25 cellular contexts compared by ENCODE assay signal in genomic region chr1:214327519-214327918, GRCh38. TPM values are rescaled to one million over a fixed set of nuclear protein-coding genes. Genes with fewer than 3 reads are reported as not detected.
DNase-seq lines count a peak whose midpoint lies in the region; ATAC-seq and TF ChIP-seq lines count a peak whose summit lies in the region.
"Had no signal": no experiment of that assay in that cellular context is flagged by ENCODE, and none has a peak within 500 bp of the region (broad histone marks: within the 10 kb centered on the region; RNA-seq: fewer than 3 reads in every experiment).

No MANE protein-coding gene starts in this region.

- no peak overlapping the region for H4K12ac ChIP-seq in trophoblast cell (ENCODE audit: low read depth, low read length)

- no peak overlapping the region for H2AK5ac ChIP-seq in trophoblast cell (ENCODE audit: low read length)

- intact Hi-C loops in Right ventricle myocardium superior (cut with DNase I) (no loop called here), left cardiac atrium (cut with DNase I) (loop anchor here in 1 of 2 donors (5.0 kb wide), 2 partner anchors 65 to 115 kb away; no protein-coding TSS in a partner anchor), OCI-LY7 (cut with micrococcal nuclease; ENCODE audit: unreplicated experiment) (loop anchor here (5.0 kb wide), 1 partner anchor 45 kb away; the partner anchor contains the start of gene SMYD2), gastrocnemius medialis (cut with DNase I; ENCODE audit: low total_unique reads) (no loop called here)

- no peak overlapping the region for H2BK5ac ChIP-seq in trophoblast cell (ENCODE audit: low read depth, low read length, poor library complexity)

- H3K18ac ChIP-seq in trophoblast cell (ENCODE audit: low read length): no peak overlapping the region

- no peak overlapping the region for H3K23ac ChIP-seq in trophoblast cell (ENCODE audit: low read length)

- H3K9me3 ChIP-seq in OCI-LY7 (ENCODE audit: low read length): no peaks in the 10 kb centered on the region
- H3K9me3 ChIP-seq in trophoblast cell (ENCODE audit: insufficient read depth, low read depth, low read length): no peaks in the 10 kb centered on the region
- H3K9me3 ChIP-seq in gastrocnemius medialis: no peaks in the 10 kb centered on the region
- H3K9me3 ChIP-seq: prostate gland, stomach, upper lobe of left lung had no signal

- no peaks in the 10 kb centered on the region for H3K9me3 Mint-ChIP-seq in effector memory CD8-positive, alpha-beta T cell
- H3K9me3 Mint-ChIP-seq: nephron progenitor cell had no signal

- POLR2A ChIA-PET in OCI-LY7 (lab: Charles Lee): interaction anchor here (0.7 to 3.2 kb wide), 7 partner anchors 9 to 1190 kb away, joined by 3 to 17 read pairs (median 4); no protein-coding TSS in a partner anchor

- peak overlapping the region; percentile 10 to 55 for H3K27ac Mint-ChIP-seq in effector memory CD8-positive, alpha-beta T cell
- H3K27ac Mint-ChIP-seq: nephron progenitor cell had no signal

- H4K91ac ChIP-seq in trophoblast cell (ENCODE audit: low read depth, low read length): no peak overlapping the region

- H3K79me2 ChIP-seq in OCI-LY7 (ENCODE audit: insufficient read depth, low read depth, low read length) (no peaks in the 10 kb centered on the region), trophoblast cell (ENCODE audit: control insufficient read depth, insufficient read depth, low read length, poor library complexity) (no peaks in the 10 kb centered on the region)

- no peaks in the 10 kb centered on the region for H3K9me2 ChIP-seq in OCI-LY7 (ENCODE audit: insufficient read depth, low read length)

- H3K4ac ChIP-seq in trophoblast cell (ENCODE audit: low read depth, low read length): no peak overlapping the region

- H3K4me3 ChIP-seq in OCI-LY7 (ENCODE audit: low read depth, low read length, poor library complexity, severe bottlenecking) (no peak overlapping the region), trophoblast cell (ENCODE audit: low read depth, low read length) (no peak overlapping the region), gastrocnemius medialis (no peak overlapping the region)
- H3K4me3 ChIP-seq: prostate gland, SK-N-MC, skin epidermis, stomach, upper lobe of left lung had no signal

- H2BK12ac ChIP-seq in trophoblast cell (ENCODE audit: low read length): no peak overlapping the region

- no peak overlapping the region for H2BK120ac ChIP-seq in trophoblast cell (ENCODE audit: insufficient read depth, low read length, poor library complexity)

- DNase-seq in Right ventricle myocardium superior (no peak), left cardiac atrium (no peak), OCI-LY7 (ENCODE audit: low spot score) (peak; percentile 24), trophoblast cell (peak in 1 of 2 donors; percentile 40), SIG-M5 (lab: John Stamatoyannopoulos, UW) (no peak), gastrocnemius medialis (no peak), NCI-H1092 (lab: John Stamatoyannopoulos, UW) (no peak)
- DNase-seq in effector memory CD8-positive, alpha-beta T cell: no peak
- DNase-seq: activated CD4-positive, alpha-beta T cell treated with anti-CD3 and anti-CD28 coated beads for 4 hours; activated naive CD4-positive, alpha-beta T cell treated with Interleukin-2 at 50 U/mL for 16 hours; cortex of kidney; EL; foreskin fibroblast; KG1; kidney glomerular epithelial cell; NCI-H2107; NCI-H510A treated with DMSO at 0.1 percent for 48 hours; nephron progenitor cell; stimulated activated CD4-positive, alpha-beta T cell treated with anti-CD3 and anti-CD28 coated beads, Interleukin-2, amount 100 ng/mL, for 48 hours; stomach; upper lobe of left lung had no signal

- TF ChIP-seq CTCF in OCI-LY7 (conservative IDR thresholded peaks at IDR 0.05; ENCODE audit: low read length): no peak
- TF ChIP-seq CTCF in gastrocnemius medialis (IDR thresholded peaks at IDR 0.05 in 4 of 5, conservative IDR thresholded peaks at IDR 0.05 in 1 of 5): no peak

- peaks cover 27% of the 10 kb centered on the region for H3K36me3 Mint-ChIP-seq in effector memory CD8-positive, alpha-beta T cell (ENCODE audit: insufficient read depth)

- ATAC-seq in Right ventricle myocardium superior (ENCODE audit: poor library complexity) (peak; percentile 43), left cardiac atrium (no peak), gastrocnemius medialis (no peak)
- no peak for ATAC-seq in effector memory CD8-positive, alpha-beta T cell (replicated peaks)
- ATAC-seq: Panc1 had no signal

- peaks cover 5% of the 10 kb centered on the region in 2 donors for H3K4me1 Mint-ChIP-seq in effector memory CD8-positive, alpha-beta T cell (ENCODE audit: low read depth in 2 of 2)

- H3K4me1 ChIP-seq in OCI-LY7 (ENCODE audit: insufficient read depth, low read length, poor library complexity, severe bottlenecking) (peaks cover 22% of the 10 kb centered on the region), trophoblast cell (ENCODE audit: control insufficient read depth in 1 of 2, insufficient read depth in 2 of 2, low read length in 2 of 2) (peaks cover 17 to 29% of the 10 kb centered on the region in 2 experiments), gastrocnemius medialis (peaks cover 0 to 12% of the 10 kb centered on the region in 2 donors)
- H3K4me1 ChIP-seq: upper lobe of left lung had no signal

- no peak overlapping the region for H3K27ac ChIP-seq in OCI-LY7 (ENCODE audit: low read depth, low read length, poor library complexity, severe bottlenecking)
- H3K27ac ChIP-seq in trophoblast cell (ENCODE audit: low read depth, low read length): peak overlapping the region; percentile 37
- no peak overlapping the region for H3K27ac ChIP-seq in gastrocnemius medialis
- H3K27ac ChIP-seq: prostate gland, SK-N-MC, skin epidermis, stomach, upper lobe of left lung had no signal

- H3K14ac ChIP-seq in trophoblast cell (ENCODE audit: low read length): no peak overlapping the region

- TF ChIP-seq POLR2A in gastrocnemius medialis (IDR thresholded peaks at IDR 0.05): no peak

- peaks cover 20% of the 10 kb centered on the region for H3K79me1 ChIP-seq in trophoblast cell (ENCODE audit: low read length)

- in situ Hi-C loops in gastrocnemius medialis (cut with MboI; ENCODE audit: low sequenced_read_pairs in 4 of 4): loop anchor here (5.0 kb wide), 3 partner anchors 60 to 115 kb away; no protein-coding TSS in a partner anchor

- no CpG with 5 or more reads among the region's 1 CpG for WGBS in trophoblast cell (ENCODE audit: extremely low coverage, insufficient coverage, insufficient read length)

- no peak overlapping the region for H3K9ac ChIP-seq in trophoblast cell (ENCODE audit: low read length)

- H2AFZ ChIP-seq in OCI-LY7 (ENCODE audit: low read length) (0 out of 2 replicates have a peak overlapping the region, but pooled peaks have one; percentile 10), trophoblast cell (ENCODE audit: insufficient read depth, low read length, poor library complexity) (no peak overlapping the region)

- H3K4me2 ChIP-seq in OCI-LY7 (ENCODE audit: low read length): peak overlapping the region; percentile 25; the same call in 1 of the 2 replicates
- no peak overlapping the region for H3K4me2 ChIP-seq in trophoblast cell (ENCODE audit: low read length)

- H4K8ac ChIP-seq in trophoblast cell (ENCODE audit: low read depth, low read length): no peak overlapping the region

- H3K4me3 Mint-ChIP-seq in effector memory CD8-positive, alpha-beta T cell: no peak overlapping the region
- H3K4me3 Mint-ChIP-seq: nephron progenitor cell had no signal

- BruUV-seq in OCI-LY7 (replicated peaks; lab: Mats Ljungman, UMichigan): no TSS peak

- H3K36me3 ChIP-seq in OCI-LY7 (ENCODE audit: insufficient read depth, low read length): peaks cover 19% of the 10 kb centered on the region; the same call in 1 of the 2 replicates
- peaks cover 9 to 24% of the 10 kb centered on the region in 2 experiments for H3K36me3 ChIP-seq in trophoblast cell (ENCODE audit: control insufficient read depth in 1 of 2, insufficient read depth in 2 of 2, low read length in 2 of 2)
- peaks cover 0 to 12% of the 10 kb centered on the region in 2 donors for H3K36me3 ChIP-seq in gastrocnemius medialis
- H3K36me3 ChIP-seq: prostate gland had no signal

- CTCF ChIA-PET in OCI-LY7 (lab: Charles Lee; ENCODE audit: unreplicated experiment): interaction anchor here (8.4 kb wide), 1 partner anchor 68 kb away, joined by 76 read pairs; no protein-coding TSS in a partner anchor

- no peaks in the 10 kb centered on the region for H3K27me3 ChIP-seq in trophoblast cell (ENCODE audit: insufficient read depth, low read length)
- no peaks in the 10 kb centered on the region for H3K27me3 ChIP-seq in gastrocnemius medialis
- H3K27me3 ChIP-seq: stomach, upper lobe of left lung had no signal

- H3K27me3 Mint-ChIP-seq in effector memory CD8-positive, alpha-beta T cell: no peaks in the 10 kb centered on the region

- no peaks in the 10 kb centered on the region; the same call in 1 of the 2 replicates for H4K20me1 ChIP-seq in OCI-LY7 (ENCODE audit: insufficient read depth, low read length)

RNA-seq across cellular contexts. Expression of gene SMYD2, which starts 46.6 kb away (rescaled TPM):
- total RNA-seq in Right ventricle myocardium superior (184 TPM), left cardiac atrium (1 to 10 TPM; 8.7 to 9.4 TPM), OCI-LY7 (2022) (20.8 and 22.3 TPM in 2 replicates), gastrocnemius medialis (100 to 1,000 TPM in 1 of 4 donors, 10 to 100 TPM in 3; 57.2 to 112 (median 80.4) TPM)
- 26.5 and 36.5 TPM in 2 replicates for total RNA-seq in OCI-LY7 (2014; rRNA removed; shearing (Covaris generic))
- 69.5 and 72.9 TPM in 2 replicates for polyA plus RNA-seq in trophoblast cell (2013)
